Comparison of ENCODE assay signal across 16 cellular contexts in the genomic region with DNA sequence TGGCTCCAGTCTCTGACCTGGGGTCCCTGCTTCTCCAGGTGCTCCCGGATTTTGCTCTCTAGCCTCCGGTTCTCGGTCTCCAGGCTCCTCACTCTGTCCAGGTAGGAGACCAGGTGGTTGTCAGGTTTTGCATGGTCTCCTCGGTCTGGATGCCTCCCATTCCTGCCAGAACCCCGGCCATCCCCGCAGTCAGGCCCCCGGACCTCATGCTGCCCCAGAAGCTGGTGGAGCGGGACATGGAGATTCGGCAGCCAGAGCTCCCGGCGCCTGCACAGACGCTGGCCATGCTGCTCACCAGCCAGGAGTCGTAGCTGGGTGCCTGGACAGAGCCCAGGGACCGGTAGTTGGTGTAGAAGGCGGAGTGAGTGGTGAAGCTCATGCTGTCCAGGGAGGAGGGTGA.
"Had no signal": no experiment of that assay in that cellular context is flagged by ENCODE, and none has a peak within 500 bp of the region (broad histone marks: within the 10 kb centered on the region; RNA-seq: fewer than 3 reads in every experiment).

No MANE protein-coding gene starts in this region.

- H3K27ac Mint-ChIP-seq: activated CD4-positive, alpha-beta T cell treated with anti-CD3 and anti-CD28 coated beads for 36 hours had no signal

- H3K36me3 ChIP-seq: tibial nerve had no signal

- H3K27me3 Mint-ChIP-seq: activated CD4-positive, alpha-beta T cell treated with anti-CD3 and anti-CD28 coated beads for 36 hours had no signal

- ATAC-seq: activated CD4-positive, alpha-beta T cell treated with anti-CD3 and anti-CD28 coated beads for 36 hours had no signal

- DNase-seq: activated CD4-positive, alpha-beta T cell treated with anti-CD3 and anti-CD28 coated beads for 36 hours; activated CD4-positive, alpha-beta T cell treated with anti-CD3 and anti-CD28 coated beads, Interleukin-2, amount 50 U/mL, for 48 hours; activated naive CD4-positive, alpha-beta T cell treated with Interleukin-2 at 50 U/mL for 16 hours; cortex of kidney; effector CD4-positive, alpha-beta T cell; immature natural killer cell; kidney glomerular epithelial cell; left ventricle myocardium inferior; mammary epithelial cell; sigmoid colon; stimulated activated CD4-positive, alpha-beta T cell treated with anti-CD3 and anti-CD28 coated beads, Interleukin-4, amount 100 ng/mL, for 4 hours; stimulated activated naive CD4-positive, alpha-beta T cell treated with Interleukin-2 at 50 U/mL for 16 hours; SW 1271 had no signal

- H3K9me3 ChIP-seq: ascending aorta, left ventricle myocardium inferior, sigmoid colon, tibial nerve had no signal

- H3K27ac ChIP-seq: ascending aorta, left ventricle myocardium inferior, parathyroid adenoma, sigmoid colon, tibial nerve had no signal

- H3K9ac ChIP-seq: parathyroid adenoma had no signal

- H3K4me3 Mint-ChIP-seq: activated CD4-positive, alpha-beta T cell treated with anti-CD3 and anti-CD28 coated beads for 36 hours; immature natural killer cell had no signal

- H3K9me3 Mint-ChIP-seq: immature natural killer cell had no signal

- H3K27me3 ChIP-seq: ascending aorta, sigmoid colon, tibial nerve had no signal

- H3K4me3 ChIP-seq: ascending aorta, left ventricle myocardium inferior, sigmoid colon, tibial nerve had no signal
